ENCODE assay signal across 8 cellular contexts in genomic region chr5:140114341-140115185, GRCh38. TPM values are rescaled to one million over a fixed set of nuclear protein-coding genes. Genes with fewer than 3 reads are reported as not detected.
DNase-seq lines count a peak whose midpoint lies in the region; ATAC-seq and TF ChIP-seq lines count a peak whose summit lies in the region.

No MANE protein-coding gene starts in this region.

- H3K27me3 Mint-ChIP-seq in CD4-positive, alpha-beta memory T cell, result no peaks in the 10 kb centered on the region
- H3K27me3 Mint-ChIP-seq in activated naive CD8-positive, alpha-beta T cell treated with anti-CD3 and anti-CD28 coated beads, Interleukin-2, amount 10 ng/mL, durations not matched to agents 7 days and 5 days, result peaks cover 18% of the 10 kb centered on the region

- H3K4me3 ChIP-seq in CD4-positive, alpha-beta memory T cell (ENCODE audit: low read length in 2 of 2), result peak overlapping the region; percentile 76 to 88
- H3K4me3 ChIP-seq in RWPE2 (ENCODE audit: severe bottlenecking) (peak overlapping the region; percentile 48), parathyroid adenoma (ENCODE audit: low read depth, low read length) (peak overlapping the region; percentile 74)

- H3K9me3 ChIP-seq in CD4-positive, alpha-beta memory T cell (ENCODE audit: control insufficient read depth in 1 of 2, low read length in 2 of 2), result no peaks in the 10 kb centered on the region
- H3K9me3 ChIP-seq in RWPE2 (ENCODE audit: severe bottlenecking), result no peaks in the 10 kb centered on the region
- no peaks in the 10 kb centered on the region for H3K9me3 ChIP-seq in parathyroid adenoma (ENCODE audit: control insufficient read depth, low read length)

- H3K9me3 Mint-ChIP-seq in CD4-positive, alpha-beta memory T cell, result no peaks in the 10 kb centered on the region
- H3K9me3 Mint-ChIP-seq in activated naive CD8-positive, alpha-beta T cell treated with anti-CD3 and anti-CD28 coated beads, Interleukin-2, amount 10 ng/mL, durations not matched to agents 7 days and 5 days, result no peaks in the 10 kb centered on the region

- peak overlapping the region; percentile 94 to 100 (median 96) for H3K4me3 Mint-ChIP-seq in CD4-positive, alpha-beta memory T cell
- H3K4me3 Mint-ChIP-seq in activated naive CD8-positive, alpha-beta T cell treated with anti-CD3 and anti-CD28 coated beads, Interleukin-2, amount 10 ng/mL, durations not matched to agents 7 days and 5 days, result peak overlapping the region; percentile 97

- no peaks in the 10 kb centered on the region for H3K27me3 ChIP-seq in CD4-positive, alpha-beta memory T cell (ENCODE audit: insufficient read depth, low read length)
- H3K27me3 ChIP-seq in RWPE2 (ENCODE audit: insufficient read depth, poor library complexity, severe bottlenecking) (no peaks in the 10 kb centered on the region), parathyroid adenoma (ENCODE audit: control insufficient read depth, insufficient read depth, low read length) (no peaks in the 10 kb centered on the region)

- H3K9ac ChIP-seq in parathyroid adenoma, result peak overlapping the region; percentile 69

- H3K4me2 ChIP-seq in parathyroid adenoma (ENCODE audit: low read length), result peak overlapping the region; percentile 90

- POLR2A ChIA-PET in CD4-positive, alpha-beta memory T cell (lab: Charles Lee; ENCODE audit: partially characterized antibody), result interaction anchor here (0.5 to 4.0 kb wide), 13 partner anchors 8 to 1571 kb away, joined by 3 to 33 read pairs (median 4); partner anchors contain the start of genes IK, MATR3, NDUFA2 and PFDN1
- POLR2A ChIA-PET in activated naive CD8-positive, alpha-beta T cell treated with anti-CD3 and anti-CD28 coated beads, Interleukin-2, amount 10 ng/mL, durations not matched to agents 7 days and 5 days (lab: Charles Lee), result interaction anchor here (0.5 to 2.7 kb wide), 4 partner anchors 9 to 1211 kb away, joined by 3 to 15 read pairs (median 6); no protein-coding TSS in a partner anchor

- H3K27ac Mint-ChIP-seq in CD4-positive, alpha-beta memory T cell, result peak overlapping the region; percentile 85 to 98 (median 94)
- H3K27ac Mint-ChIP-seq in activated naive CD8-positive, alpha-beta T cell treated with anti-CD3 and anti-CD28 coated beads, Interleukin-2, amount 10 ng/mL, durations not matched to agents 7 days and 5 days, result peak overlapping the region; percentile 98

- ATAC-seq in GM19351 (IDR thresholded peaks at IDR 0.05; ENCODE audit: unreplicated experiment) (peak; percentile 39), HG03457 (IDR thresholded peaks at IDR 0.05; ENCODE audit: unreplicated experiment) (peak; percentile 22), RWPE2 (ENCODE audit: low read depth) (peak; percentile 53)
- peak; percentile 27 for ATAC-seq in activated naive CD8-positive, alpha-beta T cell treated with anti-CD3 and anti-CD28 coated beads, Interleukin-2, amount 10 ng/mL, durations not matched to agents 7 days and 5 days (ENCODE audit: low read depth)

- CTCF ChIA-PET in CD4-positive, alpha-beta memory T cell (lab: Charles Lee; ENCODE audit: partially characterized antibody), result interaction anchor here (1.1 to 12.7 kb wide), 7 partner anchors 9 to 41 kb away, joined by 4 to 148 read pairs (median 6); no protein-coding TSS in a partner anchor

- H2AFZ ChIP-seq in parathyroid adenoma, result peak overlapping the region; percentile 85

- peaks cover 71% of the 10 kb centered on the region for H3K4me1 ChIP-seq in CD4-positive, alpha-beta memory T cell (ENCODE audit: insufficient read depth, low read length)
- H3K4me1 ChIP-seq in RWPE2 (ENCODE audit: insufficient read depth, poor library complexity, severe bottlenecking) (peaks cover 31% of the 10 kb centered on the region), parathyroid adenoma (peaks cover 36% of the 10 kb centered on the region)

- peaks cover 0 to 6% of the 10 kb centered on the region in 2 donors for H3K36me3 Mint-ChIP-seq in CD4-positive, alpha-beta memory T cell
- peaks cover 3% of the 10 kb centered on the region for H3K36me3 Mint-ChIP-seq in activated naive CD8-positive, alpha-beta T cell treated with anti-CD3 and anti-CD28 coated beads, Interleukin-2, amount 10 ng/mL, durations not matched to agents 7 days and 5 days

- TF ChIP-seq CTCF in RWPE2 (IDR thresholded peaks at IDR 0.05; ENCODE audit: poor library complexity, severe bottlenecking) (no peak), parathyroid adenoma (IDR thresholded peaks at IDR 0.05) (no peak)

- H3K27ac ChIP-seq in CD4-positive, alpha-beta memory T cell (ENCODE audit: low read depth, low read length), result peak overlapping the region; percentile 70
- H3K27ac ChIP-seq in RWPE2 (ENCODE audit: poor library complexity, severe bottlenecking) (peak overlapping the region; percentile 81), parathyroid adenoma (peak overlapping the region; percentile 93)

- peaks cover 28% of the 10 kb centered on the region for H3K79me2 ChIP-seq in parathyroid adenoma

- H3K36me3 ChIP-seq in CD4-positive, alpha-beta memory T cell (ENCODE audit: insufficient read depth, low read length), result no peaks in the 10 kb centered on the region
- H3K36me3 ChIP-seq in RWPE2 (ENCODE audit: low read depth), result peaks cover 8% of the 10 kb centered on the region; the same call in 1 of the 2 replicates
- H3K36me3 ChIP-seq in parathyroid adenoma (ENCODE audit: control insufficient read depth, insufficient read depth, low read length), result no peaks in the 10 kb centered on the region

- intact Hi-C loops in CD4-positive, alpha-beta memory T cell (cut with micrococcal nuclease), result loop anchor here (1.0 to 10.0 kb wide), 8 partner anchors 7 to 1780 kb away; partner anchors contain the start of genes ANKHD1, APBB3, CDC25C and CYSTM1
- intact Hi-C loops in cardiac septum (cut with DNase I), result no loop called here

- peaks cover 40 to 73% (median 61%) of the 10 kb centered on the region in 4 donors for H3K4me1 Mint-ChIP-seq in CD4-positive, alpha-beta memory T cell
- H3K4me1 Mint-ChIP-seq in activated naive CD8-positive, alpha-beta T cell treated with anti-CD3 and anti-CD28 coated beads, Interleukin-2, amount 10 ng/mL, durations not matched to agents 7 days and 5 days, result peaks cover 52% of the 10 kb centered on the region

- DNase-seq in CD4-positive, alpha-beta memory T cell, result peak; percentile 39 to 56 (median 44)
- DNase-seq in RWPE2 (ENCODE audit: low spot score) (peak; percentile 80), cardiac septum (ENCODE audit: low spot score) (peak; percentile 86), AML-193 (lab: John Stamatoyannopoulos, UW) (no peak)
- peak; percentile 75 for DNase-seq in activated naive CD8-positive, alpha-beta T cell treated with anti-CD3 and anti-CD28 coated beads, Interleukin-2, amount 10 ng/mL, durations not matched to agents 7 days and 5 days

RNA-seq across cellular contexts. Expression of gene PURA, which starts 0.7 kb away (rescaled TPM):
- 10 to 100 TPM; 31.2 to 36.2 TPM for total RNA-seq in CD4-positive, alpha-beta memory T cell
- 1 to 10 TPM; 2.5 to 4.7 TPM for polyA plus RNA-seq in CD4-positive, alpha-beta memory T cell
- total RNA-seq in activated naive CD8-positive, alpha-beta T cell treated with anti-CD3 and anti-CD28 coated beads, Interleukin-2, amount 10 ng/mL, durations not matched to agents 7 days and 5 days, result 10 to 100 TPM; 19.8 TPM
- 30.7 TPM for total RNA-seq in cardiac septum

RNA-seq across cellular contexts. Expression of gene IGIP, which starts 11.2 kb away (rescaled TPM):
- total RNA-seq in CD4-positive, alpha-beta memory T cell, result 10 to 100 TPM; 13.7 to 14.9 TPM
- under 1 TPM; 0.27 to 0.78 TPM for polyA plus RNA-seq in CD4-positive, alpha-beta memory T cell
- 1 to 10 TPM; 6.9 to 7.3 TPM for total RNA-seq in activated naive CD8-positive, alpha-beta T cell treated with anti-CD3 and anti-CD28 coated beads, Interleukin-2, amount 10 ng/mL, durations not matched to agents 7 days and 5 days
- total RNA-seq in cardiac septum, result 15.9 TPM

Comparison
In these comparisons a context has a peak if more than half of its experiments do, and no peak if none do; other contexts are left out.
1. DNase-seq: peak in CD4-positive, alpha-beta memory T cell (5 of 5), RWPE2 (single experiment), activated naive CD8-positive, alpha-beta T cell treated with anti-CD3 and anti-CD28 coated beads, Interleukin-2, amount 10 ng/mL, durations not matched to agents 7 days and 5 days (single experiment) and cardiac septum (single experiment); none in AML-193 (0 of 2).
2. Peak in every context shown above with its lines, with median percentiles within 50 percentile points of each other: H3K27ac ChIP-seq, H3K4me3 ChIP-seq and ATAC-seq.